24 cellular contexts compared by ENCODE assay signal in genomic region chr20:16445482-16445881, GRCh38.
"Had no signal": no experiment of that assay in that cellular context is flagged by ENCODE, and none has a peak within 500 bp of the region (broad histone marks: within the 10 kb centered on the region; RNA-seq: fewer than 3 reads in every experiment).

No MANE protein-coding gene starts in this region.

- FAIRE-seq: bronchial epithelial cell had no signal

- H3K27ac ChIP-seq: ascending aorta, body of pancreas had no signal

- DNase-seq: activated CD4-positive, alpha-beta T cell treated with anti-CD3 and anti-CD28 coated beads for 48 hours; activated CD4-positive, alpha-beta T cell treated with anti-CD3 and anti-CD28 coated beads, Interleukin-2, amount 50 U/mL, for 4 hours; activated CD4-positive, CD25-positive, alpha-beta regulatory T cell treated with anti-CD3 and anti-CD28 coated beads, Interleukin-2, amount 50 U/mL, for 72 hours; activated CD8-positive, alpha-beta memory T cell treated with anti-CD3 and anti-CD28 coated beads, Interleukin-2, amount 10 ng/mL, durations not matched to agents 7 days and 5 days; activated effector memory CD4-positive, alpha-beta T cell treated with Interleukin-2 at 50 U/mL for 16 hours; activated naive CD4-positive, alpha-beta T cell; activated T-cell treated with anti-CD3 and anti-CD28 coated beads, Interleukin-2, amount 50 U/mL, for 24 hours; amniotic stem cell; body of pancreas; central memory CD4-positive, alpha-beta T cell; NCI-H1092 treated with DMSO at 0.1 percent for 48 hours; NCI-H1436; NCI-H1694 treated with DMSO at 0.1 percent for 48 hours; NCI-H2029 treated with DMSO at 0.1 percent for 48 hours; NCI-H345; NCI-H510A; NCI-H526 treated with DMSO at 0.1 percent for 48 hours; NCI-H82; SIG-M5; T-helper 17 cell; T-helper 9 cell had no signal

- ATAC-seq: activated CD8-positive, alpha-beta memory T cell treated with anti-CD3 and anti-CD28 coated beads, Interleukin-2, amount 10 ng/mL, durations not matched to agents 7 days and 5 days; body of pancreas; T-helper 17 cell; WTC11 had no signal

- H3K4me1 ChIP-seq: ascending aorta had no signal

- H3K27me3 ChIP-seq: ascending aorta, body of pancreas had no signal

- H3K36me3 ChIP-seq: ascending aorta had no signal

- H3K4me3 ChIP-seq: ascending aorta, body of pancreas had no signal

- H3K9me3 ChIP-seq: ascending aorta, body of pancreas had no signal
